ENCODE assay signal across 1 cellular context in genomic region chr6:154824076-154824475, GRCh38.
TF ChIP-seq lines count a peak whose summit lies in the region.

No MANE protein-coding gene starts in this region.

TF ChIP-seq in SK-N-SH treated with all-trans-retinoic acid at 6 μM for 48 hours, 23 proteins besides CTCF, POLR2A, EP300 and RAD21 (continued from another document):
- TF ChIP-seq CREB5 (CRISPR knock-in tag; IDR thresholded peaks at IDR 0.05; ENCODE audit: low read depth): no peak
- no peak for TF ChIP-seq GLIS3 (CRISPR knock-in tag; IDR thresholded peaks at IDR 0.05)
- TF ChIP-seq TSHZ2 (CRISPR knock-in tag; IDR thresholded peaks at IDR 0.05): no peak
- no peak for TF ChIP-seq ZNF70 (CRISPR knock-in tag; IDR thresholded peaks at IDR 0.05)
- TF ChIP-seq ZNF8 (CRISPR knock-in tag; IDR thresholded peaks at IDR 0.05): no peak
- TF ChIP-seq SNAI2 (CRISPR knock-in tag; IDR thresholded peaks at IDR 0.05): no peak
- TF ChIP-seq OSR1 (CRISPR knock-in tag; IDR thresholded peaks at IDR 0.05): no peak
- no peak for TF ChIP-seq ZFP30 (CRISPR knock-in tag; IDR thresholded peaks at IDR 0.05)
- no peak for TF ChIP-seq PPARA (CRISPR knock-in tag; IDR thresholded peaks at IDR 0.05; ENCODE audit: borderline replicate concordance)
- TF ChIP-seq ISL1 (CRISPR knock-in tag; IDR thresholded peaks at IDR 0.05): no peak
- no peak for TF ChIP-seq BACH2 (CRISPR knock-in tag; IDR thresholded peaks at IDR 0.05; ENCODE audit: borderline replicate concordance)
- TF ChIP-seq CSRNP3 (CRISPR knock-in tag; IDR thresholded peaks at IDR 0.05): no peak
- no peak for TF ChIP-seq ZFP3 (CRISPR knock-in tag; IDR thresholded peaks at IDR 0.05)
- TF ChIP-seq CSDC2 (CRISPR knock-in tag; IDR thresholded peaks at IDR 0.05): no peak
- no peak for TF ChIP-seq TCF4 (CRISPR knock-in tag; IDR thresholded peaks at IDR 0.05; ENCODE audit: borderline replicate concordance)
- no peak for TF ChIP-seq ZC3H10 (CRISPR knock-in tag; IDR thresholded peaks at IDR 0.05)
- TF ChIP-seq ESRRG (CRISPR knock-in tag; IDR thresholded peaks at IDR 0.05): no peak
